ENCODE assay signal across 8 cellular contexts in the genomic region with DNA sequence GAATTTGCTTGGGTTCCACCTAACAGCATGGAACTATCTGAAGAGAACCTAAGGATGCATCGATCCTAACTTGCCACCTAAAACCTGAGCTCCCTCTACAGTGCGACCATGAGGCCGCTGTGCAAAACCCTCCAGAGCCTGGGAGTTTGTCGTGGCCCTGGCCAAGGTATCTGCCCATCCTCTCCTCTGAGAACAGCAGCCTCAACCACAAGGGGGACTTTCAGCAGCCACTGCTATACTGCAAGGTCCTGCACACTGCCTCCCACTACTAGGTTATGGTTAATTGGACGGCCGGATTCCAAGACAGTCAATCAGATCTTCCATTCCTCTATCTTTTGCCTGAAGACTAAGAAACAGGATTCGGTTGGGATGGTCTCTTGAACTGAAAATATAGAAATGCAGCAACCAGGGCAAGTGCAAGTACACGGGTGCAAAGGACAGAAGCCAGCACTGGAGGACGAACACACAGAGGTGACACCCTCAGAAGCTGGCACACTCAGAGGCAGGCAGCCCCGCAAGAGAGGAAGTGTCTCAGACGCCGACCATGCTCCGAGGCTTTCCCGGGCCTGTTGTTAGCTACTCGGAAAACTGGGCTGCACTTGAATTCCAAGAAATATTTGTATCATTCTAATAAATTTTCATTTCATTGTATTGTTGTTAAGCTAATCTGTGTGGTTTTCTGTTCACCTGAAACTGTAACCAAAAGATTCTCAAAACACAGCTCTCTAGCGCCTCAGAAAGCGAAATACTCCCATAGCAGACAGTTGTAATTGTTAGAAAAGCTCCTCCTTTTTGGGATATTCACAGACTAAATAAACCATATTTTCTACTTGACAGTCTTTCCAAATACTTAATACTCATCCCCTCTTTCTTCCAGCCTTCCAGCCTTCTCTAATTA.
A peak's percentile ranks its signal among the peaks of the same experiment; 100 is the strongest.
DNase-seq lines count a peak whose midpoint lies in the region; ATAC-seq and TF ChIP-seq lines count a peak whose summit lies in the region.

No MANE protein-coding gene starts in this region.

- POLR2A ChIA-PET in activated naive CD8-positive, alpha-beta T cell treated with anti-CD3 and anti-CD28 coated beads, Interleukin-2, amount 10 ng/mL, durations not matched to agents 7 days and 5 days (lab: Charles Lee) = interaction anchor here (1.1 to 1.5 kb wide), 2 partner anchors 48 to 62 kb away, joined by 4 to 5 read pairs; no protein-coding TSS in a partner anchor

- peak overlapping the region; percentile 53 for H3K27ac Mint-ChIP-seq in activated naive CD8-positive, alpha-beta T cell treated with anti-CD3 and anti-CD28 coated beads, Interleukin-2, amount 10 ng/mL, durations not matched to agents 7 days and 5 days
- H3K27ac Mint-ChIP-seq in type B pancreatic cell = no peak overlapping the region

- DNase-seq in AG08395 (ENCODE audit: low spot score) = peak; percentile 58
- no peak for DNase-seq in activated naive CD8-positive, alpha-beta T cell treated with anti-CD3 and anti-CD28 coated beads, Interleukin-2, amount 10 ng/mL, durations not matched to agents 7 days and 5 days
- DNase-seq in kidney tubule cell (ENCODE audit: low spot score) = peak; percentile 34
- no peak for DNase-seq in type B pancreatic cell (ENCODE audit: extremely low spot score, unreplicated experiment)
- no peak for DNase-seq in NCI-H1417 treated with DMSO at 0.1 percent for 48 hours (lab: John Stamatoyannopoulos, UW)

- peak; percentile 81 for ATAC-seq in activated naive CD8-positive, alpha-beta T cell treated with anti-CD3 and anti-CD28 coated beads, Interleukin-2, amount 10 ng/mL, durations not matched to agents 7 days and 5 days (ENCODE audit: low read depth)
- ATAC-seq in HG03460 (IDR thresholded peaks at IDR 0.05; ENCODE audit: unreplicated experiment) = no peak
- no peak for ATAC-seq in GM19395 (IDR thresholded peaks at IDR 0.05; ENCODE audit: unreplicated experiment)

- TF ChIP-seq CTCF in type B pancreatic cell (conservative IDR thresholded peaks at IDR 0.05) = peak; percentile 45

- peaks cover 27% of the 10 kb centered on the region for H3K4me1 Mint-ChIP-seq in activated naive CD8-positive, alpha-beta T cell treated with anti-CD3 and anti-CD28 coated beads, Interleukin-2, amount 10 ng/mL, durations not matched to agents 7 days and 5 days
- H3K4me1 Mint-ChIP-seq in type B pancreatic cell (ENCODE audit: unreplicated experiment) = peaks cover 50% of the 10 kb centered on the region

- H3K36me3 Mint-ChIP-seq in activated naive CD8-positive, alpha-beta T cell treated with anti-CD3 and anti-CD28 coated beads, Interleukin-2, amount 10 ng/mL, durations not matched to agents 7 days and 5 days = peaks cover 3% of the 10 kb centered on the region
- H3K36me3 Mint-ChIP-seq in type B pancreatic cell = peaks cover 9% of the 10 kb centered on the region

- no peaks in the 10 kb centered on the region for H3K27me3 Mint-ChIP-seq in activated naive CD8-positive, alpha-beta T cell treated with anti-CD3 and anti-CD28 coated beads, Interleukin-2, amount 10 ng/mL, durations not matched to agents 7 days and 5 days
- H3K27me3 Mint-ChIP-seq in type B pancreatic cell = no peaks in the 10 kb centered on the region

- H3K9me3 Mint-ChIP-seq in activated naive CD8-positive, alpha-beta T cell treated with anti-CD3 and anti-CD28 coated beads, Interleukin-2, amount 10 ng/mL, durations not matched to agents 7 days and 5 days = no peaks in the 10 kb centered on the region
- H3K9me3 Mint-ChIP-seq in type B pancreatic cell = no peaks in the 10 kb centered on the region

- peak overlapping the region; percentile 65 for H3K4me3 Mint-ChIP-seq in activated naive CD8-positive, alpha-beta T cell treated with anti-CD3 and anti-CD28 coated beads, Interleukin-2, amount 10 ng/mL, durations not matched to agents 7 days and 5 days
- H3K4me3 Mint-ChIP-seq in type B pancreatic cell = no peak overlapping the region

TF ChIP-seq in PFSK-1, 5 proteins besides CTCF, POLR2A, EP300 and RAD21:
- TF ChIP-seq SIN3A (IDR thresholded peaks at IDR 0.05; ENCODE audit: borderline replicate concordance, insufficient read depth, low read length) = 0 out of 2 replicates have a peak, but pooled peaks have one; percentile 8
- no peak for TF ChIP-seq POLR2AphosphoS5 (IDR thresholded peaks at IDR 0.05; ENCODE audit: low read depth, low read length)
- TF ChIP-seq, protein P1, sequence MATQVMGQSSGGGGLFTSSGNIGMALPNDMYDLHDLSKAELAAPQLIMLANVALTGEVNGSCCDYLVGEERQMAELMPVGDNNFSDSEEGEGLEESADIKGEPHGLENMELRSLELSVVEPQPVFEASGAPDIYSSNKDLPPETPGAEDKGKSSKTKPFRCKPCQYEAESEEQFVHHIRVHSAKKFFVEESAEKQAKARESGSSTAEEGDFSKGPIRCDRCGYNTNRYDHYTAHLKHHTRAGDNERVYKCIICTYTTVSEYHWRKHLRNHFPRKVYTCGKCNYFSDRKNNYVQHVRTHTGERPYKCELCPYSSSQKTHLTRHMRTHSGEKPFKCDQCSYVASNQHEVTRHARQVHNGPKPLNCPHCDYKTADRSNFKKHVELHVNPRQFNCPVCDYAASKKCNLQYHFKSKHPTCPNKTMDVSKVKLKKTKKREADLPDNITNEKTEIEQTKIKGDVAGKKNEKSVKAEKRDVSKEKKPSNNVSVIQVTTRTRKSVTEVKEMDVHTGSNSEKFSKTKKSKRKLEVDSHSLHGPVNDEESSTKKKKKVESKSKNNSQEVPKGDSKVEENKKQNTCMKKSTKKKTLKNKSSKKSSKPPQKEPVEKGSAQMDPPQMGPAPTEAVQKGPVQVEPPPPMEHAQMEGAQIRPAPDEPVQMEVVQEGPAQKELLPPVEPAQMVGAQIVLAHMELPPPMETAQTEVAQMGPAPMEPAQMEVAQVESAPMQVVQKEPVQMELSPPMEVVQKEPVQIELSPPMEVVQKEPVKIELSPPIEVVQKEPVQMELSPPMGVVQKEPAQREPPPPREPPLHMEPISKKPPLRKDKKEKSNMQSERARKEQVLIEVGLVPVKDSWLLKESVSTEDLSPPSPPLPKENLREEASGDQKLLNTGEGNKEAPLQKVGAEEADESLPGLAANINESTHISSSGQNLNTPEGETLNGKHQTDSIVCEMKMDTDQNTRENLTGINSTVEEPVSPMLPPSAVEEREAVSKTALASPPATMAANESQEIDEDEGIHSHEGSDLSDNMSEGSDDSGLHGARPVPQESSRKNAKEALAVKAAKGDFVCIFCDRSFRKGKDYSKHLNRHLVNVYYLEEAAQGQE (IDR thresholded peaks at IDR 0.05; ENCODE audit: insufficient read depth in 1 of 2, low read depth in 2 of 2, low read length in 2 of 2) = peak; percentile 67 to 88
- no peak for TF ChIP-seq FOXP2 (optimal IDR thresholded peaks at IDR 0.05; ENCODE audit: borderline replicate concordance, extremely low read depth, extremely low read length, insufficient read depth)

Comparison
In these comparisons a context has a peak if more than half of its experiments do, and no peak if none do; other contexts are left out.
1. DNase-seq: peak in AG08395 (single experiment) and kidney tubule cell (single experiment); none in activated naive CD8-positive, alpha-beta T cell treated with anti-CD3 and anti-CD28 coated beads, Interleukin-2, amount 10 ng/mL, durations not matched to agents 7 days and 5 days (single experiment), type B pancreatic cell (single experiment) and NCI-H1417 treated with DMSO at 0.1 percent for 48 hours (single experiment).